Comparison of ENCODE assay signal across 8 cellular contexts in the genomic region with DNA sequence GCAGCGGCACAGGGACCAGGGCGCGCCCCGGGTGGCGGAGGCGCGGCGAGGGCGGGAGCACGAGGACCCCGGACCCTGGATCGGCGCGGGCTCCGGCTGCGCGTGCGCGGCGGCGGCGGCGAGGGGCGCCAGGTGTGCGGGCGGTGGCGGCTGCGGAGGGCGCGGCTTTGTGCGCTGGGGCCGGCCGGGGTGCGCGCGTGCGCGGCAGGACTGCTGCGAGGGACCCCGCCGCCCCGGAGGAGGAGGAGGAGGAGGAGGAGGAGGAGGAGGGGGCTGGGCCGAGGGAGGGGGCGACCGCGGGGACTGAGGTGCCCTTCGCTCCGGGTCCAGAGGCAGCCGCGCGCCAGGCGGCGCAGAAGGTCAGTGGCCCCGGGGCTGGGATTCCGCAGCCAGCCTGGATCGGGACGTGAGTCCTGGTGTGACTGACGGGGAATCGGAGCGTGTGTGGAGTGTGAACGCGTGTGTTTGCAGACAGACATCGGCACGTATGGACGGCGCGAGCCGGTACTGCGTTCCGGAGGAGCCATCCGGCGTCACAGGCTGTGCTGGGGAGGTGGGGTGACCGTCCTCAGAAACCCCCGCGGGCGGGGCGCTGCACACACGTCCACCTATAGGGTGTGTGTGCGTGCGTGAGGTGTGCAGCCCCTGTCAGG. TPM values are rescaled to one million over a fixed set of nuclear protein-coding genes. Genes with fewer than 3 reads are reported as not detected.
DNase-seq lines count a peak whose midpoint lies in the region; ATAC-seq and FAIRE-seq lines count a peak whose summit lies in the region.

No MANE protein-coding gene starts in this region.

- H3K27ac Mint-ChIP-seq in activated CD4-positive, alpha-beta memory T cell treated with anti-CD3 and anti-CD28 coated beads for 36 hours = no peak overlapping the region

- peaks cover 39% of the 10 kb centered on the region for H3K27me3 Mint-ChIP-seq in activated CD4-positive, alpha-beta memory T cell treated with anti-CD3 and anti-CD28 coated beads for 36 hours

- H3K4me1 Mint-ChIP-seq in activated CD4-positive, alpha-beta memory T cell treated with anti-CD3 and anti-CD28 coated beads for 36 hours (ENCODE audit: low read depth) = peaks cover 4% of the 10 kb centered on the region

- no peak for FAIRE-seq in urothelium cell line (lab: Jason Lieb, UNC)

- H3K36me3 Mint-ChIP-seq in activated CD4-positive, alpha-beta memory T cell treated with anti-CD3 and anti-CD28 coated beads for 36 hours = no peaks in the 10 kb centered on the region

- ATAC-seq in HG03108 (IDR thresholded peaks at IDR 0.05; ENCODE audit: unreplicated experiment) = no peak

- POLR2A ChIA-PET in activated CD4-positive, alpha-beta memory T cell treated with anti-CD3 and anti-CD28 coated beads for 36 hours (lab: Charles Lee) = no interaction called here

- intact Hi-C loops in activated CD4-positive, alpha-beta memory T cell treated with anti-CD3 and anti-CD28 coated beads for 36 hours (cut with micrococcal nuclease) = no loop called here

- DNase-seq in stimulated activated CD4-positive, alpha-beta T cell treated with anti-CD3 and anti-CD28 coated beads, Interleukin-4, amount 100 ng/mL, for 1 hour = peak; percentile 14
- DNase-seq in stimulated activated CD4-positive, alpha-beta T cell treated with anti-CD3 and anti-CD28 coated beads, Interleukin-1b, Interleukin-23, amount 100 ng/mL, for 48 hours = no peak
- peak; percentile 34 for DNase-seq in activated CD4-positive, alpha-beta memory T cell treated with anti-CD3 and anti-CD28 coated beads for 36 hours
- DNase-seq in islet precursor cell (peak; percentile 83), urothelium cell line (ENCODE audit: low spot score) (peak; percentile 27), kidney glomerular epithelial cell (lab: John Stamatoyannopoulos, UW) (no peak), midbrain (lab: John Stamatoyannopoulos, UW) (no peak)

- H3K9me3 Mint-ChIP-seq in activated CD4-positive, alpha-beta memory T cell treated with anti-CD3 and anti-CD28 coated beads for 36 hours = no peaks in the 10 kb centered on the region

- peak overlapping the region; percentile 64 for H3K4me3 Mint-ChIP-seq in activated CD4-positive, alpha-beta memory T cell treated with anti-CD3 and anti-CD28 coated beads for 36 hours

- CTCF ChIA-PET in activated CD4-positive, alpha-beta memory T cell treated with anti-CD3 and anti-CD28 coated beads for 36 hours (lab: Charles Lee) = interaction anchor here (1.2 kb wide), 1 partner anchor 10 kb away, joined by 3 read pairs; no protein-coding TSS in a partner anchor

RNA-seq across cellular contexts. Expression of gene RAP1GAP2, which starts 19.5 kb away (rescaled TPM):
- total RNA-seq in activated CD4-positive, alpha-beta memory T cell treated with anti-CD3 and anti-CD28 coated beads for 36 hours = 1 to 10 TPM; 1.9 to 2.3 TPM

RNA-seq across cellular contexts. Expression of gene CCDC92B, which starts 27.3 kb away (rescaled TPM):
- total RNA-seq in activated CD4-positive, alpha-beta memory T cell treated with anti-CD3 and anti-CD28 coated beads for 36 hours = under 1 TPM in 1 of 2 experiments, not detected in 1; 0.10 TPM

Comparison
In these comparisons a context has a peak if more than half of its experiments do, and no peak if none do; other contexts are left out.
1. DNase-seq: peak in stimulated activated CD4-positive, alpha-beta T cell treated with anti-CD3 and anti-CD28 coated beads, Interleukin-4, amount 100 ng/mL, for 1 hour (single experiment), activated CD4-positive, alpha-beta memory T cell treated with anti-CD3 and anti-CD28 coated beads for 36 hours (single experiment), islet precursor cell (single experiment) and urothelium cell line (single experiment); none in stimulated activated CD4-positive, alpha-beta T cell treated with anti-CD3 and anti-CD28 coated beads, Interleukin-1b, Interleukin-23, amount 100 ng/mL, for 48 hours (single experiment), kidney glomerular epithelial cell (single experiment) and midbrain (single experiment).